Comparison of ENCODE assay signal across 9 cellular contexts in the genomic region with DNA sequence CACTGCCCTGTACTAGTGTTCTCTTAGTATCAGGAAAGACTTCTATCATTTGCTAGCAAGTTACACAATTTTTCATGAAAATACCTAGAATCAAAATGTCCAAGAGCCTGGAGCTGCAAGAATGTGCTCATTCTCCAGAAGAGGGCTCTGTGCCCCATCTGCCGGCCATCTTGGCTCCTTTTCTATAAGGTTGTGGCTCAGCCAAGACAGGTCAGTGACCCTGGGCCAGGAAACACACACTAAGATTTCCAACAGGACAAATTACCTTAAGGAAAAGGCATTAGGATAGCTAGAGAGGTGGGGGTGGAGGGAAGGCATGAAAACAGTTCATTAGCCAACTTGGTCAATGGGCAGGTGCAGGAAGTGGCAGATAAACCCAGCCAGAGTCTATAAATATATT. TPM values are rescaled to one million over a fixed set of nuclear protein-coding genes. Genes with fewer than 3 reads are reported as not detected.
DNase-seq lines count a peak whose midpoint lies in the region; ATAC-seq and TF ChIP-seq lines count a peak whose summit lies in the region.
"Had no signal": no experiment of that assay in that cellular context is flagged by ENCODE, and none has a peak within 500 bp of the region (broad histone marks: within the 10 kb centered on the region; RNA-seq: fewer than 3 reads in every experiment).

No MANE protein-coding gene starts in this region.

- TF ChIP-seq CTCF in GM10248 (IDR thresholded peaks at IDR 0.05; ENCODE audit: control extremely low read depth, extremely low read depth, low read depth, missing control alignments): peak; percentile 34
- no peak for TF ChIP-seq CTCF in CD4-positive, alpha-beta T cell (IDR thresholded peaks at IDR 0.05)

- peaks cover 2% of the 10 kb centered on the region for H3K4me1 Mint-ChIP-seq in activated naive CD8-positive, alpha-beta T cell treated with anti-CD3 and anti-CD28 coated beads, Interleukin-2, amount 50 U/mL, for 24 hours
- no peaks in the 10 kb centered on the region for H3K4me1 Mint-ChIP-seq in CD4-positive, alpha-beta T cell (ENCODE audit: low read depth)

- ATAC-seq in activated naive CD8-positive, alpha-beta T cell treated with anti-CD3 and anti-CD28 coated beads, Interleukin-2, amount 50 U/mL, for 24 hours: no peak
- no peak for ATAC-seq in HG03520 (IDR thresholded peaks at IDR 0.05; ENCODE audit: unreplicated experiment)
- no peak for ATAC-seq in CD4-positive, alpha-beta T cell (ENCODE audit: poor library complexity)

- H3K27me3 Mint-ChIP-seq in activated naive CD8-positive, alpha-beta T cell treated with anti-CD3 and anti-CD28 coated beads, Interleukin-2, amount 50 U/mL, for 24 hours: peaks cover 10% of the 10 kb centered on the region
- peaks cover 1% of the 10 kb centered on the region for H3K27me3 Mint-ChIP-seq in CD4-positive, alpha-beta T cell

- no peak overlapping the region for H3K27ac ChIP-seq in CD4-positive, alpha-beta T cell (ENCODE audit: low read depth, low read length)
- H3K27ac ChIP-seq: SJCRH30 had no signal

- intact Hi-C loops in CD4-positive, alpha-beta T cell (cut with DNase I, micrococcal nuclease): loop anchor here in 1 of 2 experiments (5.0 to 10.0 kb wide), 2 partner anchors 579 to 757 kb away; no protein-coding TSS in a partner anchor

- DNase-seq in GM10248 (ENCODE audit: extremely low spot score) (peak; percentile 33), HuH-7 (ENCODE audit: low spot score) (peak; percentile 33), kidney tubule cell (ENCODE audit: low spot score) (peak; percentile 54), DMS114 treated with DMSO at 0.1 percent for 48 hours (lab: John Stamatoyannopoulos, UW; ENCODE audit: unreplicated experiment) (no peak), NCI-H446 (lab: John Stamatoyannopoulos, UW) (no peak)
- DNase-seq in activated naive CD8-positive, alpha-beta T cell treated with anti-CD3 and anti-CD28 coated beads, Interleukin-2, amount 50 U/mL, for 24 hours: peak; percentile 27
- no peak for DNase-seq in CD4-positive, alpha-beta T cell

- H3K4me3 Mint-ChIP-seq in activated naive CD8-positive, alpha-beta T cell treated with anti-CD3 and anti-CD28 coated beads, Interleukin-2, amount 50 U/mL, for 24 hours: no peak overlapping the region
- H3K4me3 Mint-ChIP-seq in CD4-positive, alpha-beta T cell: no peak overlapping the region

- H3K36me3 Mint-ChIP-seq in activated naive CD8-positive, alpha-beta T cell treated with anti-CD3 and anti-CD28 coated beads, Interleukin-2, amount 50 U/mL, for 24 hours (ENCODE audit: low read depth): no peaks in the 10 kb centered on the region
- H3K36me3 Mint-ChIP-seq in CD4-positive, alpha-beta T cell (ENCODE audit: low read depth): no peaks in the 10 kb centered on the region

- H3K9me3 ChIP-seq in CD4-positive, alpha-beta T cell (ENCODE audit: control insufficient read depth, low read length): no peaks in the 10 kb centered on the region
- H3K9me3 ChIP-seq: SJCRH30 had no signal

- H3K27ac Mint-ChIP-seq in activated naive CD8-positive, alpha-beta T cell treated with anti-CD3 and anti-CD28 coated beads, Interleukin-2, amount 50 U/mL, for 24 hours: no peak overlapping the region
- H3K27ac Mint-ChIP-seq in CD4-positive, alpha-beta T cell: no peak overlapping the region

- CTCF ChIA-PET in GM10248 (lab: Yijun Ruan, JAX): interaction anchor here (0.9 to 9.5 kb wide), 6 partner anchors 10 to 385 kb away, joined by 3 to 278 read pairs (median 4); partner anchors contain the start of gene TSEN2
- CTCF ChIA-PET in CD4-positive, alpha-beta T cell (lab: Charles Lee): interaction anchor here (1.1 kb wide), 1 partner anchor 12 kb away, joined by 3 read pairs; no protein-coding TSS in a partner anchor

- H3K27me3 ChIP-seq in CD4-positive, alpha-beta T cell (ENCODE audit: control insufficient read depth, insufficient read depth, low read length): no peaks in the 10 kb centered on the region

- POLR2A ChIA-PET in GM10248 (lab: Yijun Ruan, JAX): no interaction called here
- POLR2A ChIA-PET in CD4-positive, alpha-beta T cell (lab: Charles Lee): no interaction called here

- no peaks in the 10 kb centered on the region for H3K9me3 Mint-ChIP-seq in activated naive CD8-positive, alpha-beta T cell treated with anti-CD3 and anti-CD28 coated beads, Interleukin-2, amount 50 U/mL, for 24 hours
- H3K9me3 Mint-ChIP-seq in CD4-positive, alpha-beta T cell: no peaks in the 10 kb centered on the region

RNA-seq across cellular contexts. Expression of gene TIMP4, which starts 20.7 kb away (rescaled TPM):
- not detected for total RNA-seq in CD4-positive, alpha-beta T cell
- total RNA-seq: SJCRH30 had no signal

Comparison
In these comparisons a context has a peak if more than half of its experiments do, and no peak if none do; other contexts are left out.
1. DNase-seq: peak in GM10248 (single experiment), HuH-7 (single experiment), activated naive CD8-positive, alpha-beta T cell treated with anti-CD3 and anti-CD28 coated beads, Interleukin-2, amount 50 U/mL, for 24 hours (single experiment) and kidney tubule cell (single experiment); none in DMS114 treated with DMSO at 0.1 percent for 48 hours (single experiment), NCI-H446 (0 of 2) and CD4-positive, alpha-beta T cell (0 of 10).